In genomic region chr1:181135462-181135781, GRCh38 we compare ENCODE assay signal across 8 cellular contexts. TPM values are rescaled to one million over a fixed set of nuclear protein-coding genes. Genes with fewer than 3 reads are reported as not detected.
DNase-seq lines count a peak whose midpoint lies in the region; ATAC-seq, FAIRE-seq and TF ChIP-seq lines count a peak whose summit lies in the region.

No MANE protein-coding gene starts in this region.

- peak overlapping the region; percentile 6 for H3K27ac ChIP-seq in subcutaneous abdominal adipose tissue (ENCODE audit: low read depth, low read length)
- H3K27ac ChIP-seq in small intestine (ENCODE audit: low read depth in 1 of 2, low read length in 1 of 2), result peak overlapping the region in 1 of 2 donors; percentile 55

- H3K9me3 ChIP-seq in subcutaneous abdominal adipose tissue (ENCODE audit: control insufficient read depth in 5 of 5, low read length in 5 of 5) (no peaks in the 10 kb centered on the region), small intestine (ENCODE audit: control insufficient read depth, low read depth) (no peaks in the 10 kb centered on the region)

- 55 to 77% (median 70%) methylated on average over 2 of the region's 2 CpGs for WGBS in small intestine, 3 donors

- ATAC-seq in HG02623 (IDR thresholded peaks at IDR 0.05; ENCODE audit: unreplicated experiment), result no peak

- TF ChIP-seq CTCF in HFF-Myc (IDR thresholded peaks at IDR 0.05; ENCODE audit: low read depth, low read length, missing control alignments), result peak; percentile 44

- peak overlapping the region in 1 of 5 donors; percentile 2 for H3K9ac ChIP-seq in subcutaneous abdominal adipose tissue (ENCODE audit: low read length in 5 of 5)

- H3K27me3 ChIP-seq in subcutaneous abdominal adipose tissue (ENCODE audit: control insufficient read depth in 5 of 5, insufficient read depth in 4 of 5, low read length in 5 of 5), result no peaks in the 10 kb centered on the region
- no peaks in the 10 kb centered on the region for H3K27me3 ChIP-seq in small intestine (ENCODE audit: control insufficient read depth in 2 of 2, insufficient read depth in 2 of 2, low read length in 2 of 2)

- no peak for FAIRE-seq in small intestine (lab: Jason Lieb, UNC)

- DNase-seq in COR-L47 (lab: John Stamatoyannopoulos, UW) (peak; percentile 42), HFF-Myc (ENCODE audit: extremely low read depth, low read depth) (peak; percentile 37), glomerular visceral epithelial cell (ENCODE audit: extremely low spot score) (peak; percentile 38), SW 1271 (lab: John Stamatoyannopoulos, UW) (no peak), small intestine (no peak)
- peak; percentile 19 for DNase-seq in activated CD4-positive, alpha-beta T cell treated with anti-CD3 and anti-CD28 coated beads, Interleukin-2, amount 50 U/mL, for 1 hour

- H3K4me1 ChIP-seq in subcutaneous abdominal adipose tissue (ENCODE audit: control insufficient read depth in 5 of 5, insufficient read depth in 5 of 5, low read length in 5 of 5), result peaks cover 13 to 49% (median 27%) of the 10 kb centered on the region in 5 donors
- peaks cover 0 to 9% of the 10 kb centered on the region in 2 donors for H3K4me1 ChIP-seq in small intestine (ENCODE audit: control insufficient read depth in 2 of 2, insufficient read depth in 1 of 2, low read depth in 1 of 2, low read length in 1 of 2)

- peak overlapping the region; percentile 9 for H3K4me3 ChIP-seq in HFF-Myc (replicated peaks; ENCODE audit: low read depth, low read length)
- no peak overlapping the region for H3K4me3 ChIP-seq in subcutaneous abdominal adipose tissue (ENCODE audit: low read depth in 1 of 5, low read length in 5 of 5)
- no peak overlapping the region for H3K4me3 ChIP-seq in small intestine (ENCODE audit: low read depth in 1 of 2, low read length in 2 of 2)

- H3K36me3 ChIP-seq in subcutaneous abdominal adipose tissue (ENCODE audit: control insufficient read depth in 5 of 5, insufficient read depth in 5 of 5, low read length in 5 of 5) (no peaks in the 10 kb centered on the region), small intestine (ENCODE audit: control insufficient read depth in 2 of 2, insufficient read depth in 2 of 2, low read length in 2 of 2) (no peaks in the 10 kb centered on the region)

RNA-seq across cellular contexts. Expression of gene IER5, which starts 46.9 kb away (rescaled TPM):
- polyA plus RNA-seq in small intestine, result 1 to 10 TPM; 4.5 to 7.4 (median 5.1) TPM

Comparison
In these comparisons a context has a peak if more than half of its experiments do, and no peak if none do; other contexts are left out.
1. DNase-seq: peak in COR-L47 (single experiment), HFF-Myc (single experiment), activated CD4-positive, alpha-beta T cell treated with anti-CD3 and anti-CD28 coated beads, Interleukin-2, amount 50 U/mL, for 1 hour (single experiment) and glomerular visceral epithelial cell (single experiment); none in SW 1271 (0 of 2) and small intestine (single experiment).